Comparison of ENCODE assay signal across 32 cellular contexts in genomic region chr1:183328371-183328770, GRCh38.
DNase-seq lines count a peak whose midpoint lies in the region; ATAC-seq, FAIRE-seq and TF ChIP-seq lines count a peak whose summit lies in the region.
"Had no signal": no experiment of that assay in that cellular context is flagged by ENCODE, and none has a peak within 500 bp of the region (broad histone marks: within the 10 kb centered on the region; RNA-seq: fewer than 3 reads in every experiment).

No MANE protein-coding gene starts in this region.

- H2AFZ ChIP-seq in HepG2 (ENCODE audit: low read length): no peak overlapping the region

- H3K36me3 ChIP-seq in mesendoderm (ENCODE audit: control insufficient read depth, insufficient read depth, low read length) (no peaks in the 10 kb centered on the region), thoracic aorta (no peaks in the 10 kb centered on the region), HepG2 (replicated peaks in 1 of 2; ENCODE audit: control insufficient read depth in 1 of 2, insufficient read depth in 2 of 2, low read length in 2 of 2) (no peaks in the 10 kb centered on the region)
- H3K36me3 ChIP-seq: adrenal gland, BE2C, prostate gland had no signal

- H3K27ac ChIP-seq in cingulate gyrus (ENCODE audit: low read depth, low read length): peak overlapping the region; percentile 33
- no peak overlapping the region for H3K27ac ChIP-seq in mesendoderm (ENCODE audit: low read depth, low read length)
- peak overlapping the region; percentile 14 to 66 for H3K27ac ChIP-seq in thoracic aorta
- no peak overlapping the region for H3K27ac ChIP-seq in HepG2 (ENCODE audit: extremely low read length, insufficient read depth, low read length)
- H3K27ac ChIP-seq: prostate gland, testis had no signal

- TF ChIP-seq EP300 in HepG2 (IDR thresholded peaks at IDR 0.05; ENCODE audit: low read depth in 2 of 2, low read length in 2 of 2) (no peak), HepG2 (CRISPR knock-in tag; IDR thresholded peaks at IDR 0.05; ENCODE audit: borderline replicate concordance) (no peak)

- BruUV-seq in HepG2 (replicated peaks; lab: Mats Ljungman, UMichigan): no TSS peak

- POLR2A ChIA-PET in HepG2 (lab: Yijun Ruan, JAX): no interaction called here

- H2BK5ac ChIP-seq in mesendoderm (ENCODE audit: low read length): no peak overlapping the region

- H4K20me1 ChIP-seq in HepG2 (ENCODE audit: insufficient read depth, low read length): no peaks in the 10 kb centered on the region

- TF ChIP-seq RAD21 in HepG2 (CRISPR knock-in tag; IDR thresholded peaks at IDR 0.05): no peak

- no peak overlapping the region for H3K23ac ChIP-seq in mesendoderm (ENCODE audit: low read length)

- no peaks in the 10 kb centered on the region for H3K79me2 ChIP-seq in mesendoderm (ENCODE audit: control insufficient read depth, insufficient read depth, low read length)
- H3K79me2 ChIP-seq in HepG2 (ENCODE audit: insufficient read depth, low read length): no peaks in the 10 kb centered on the region

- in situ Hi-C loops in HepG2 (cut with HindIII; ENCODE audit: extremely low pct_ligation_motif_present, low pct_unique_long_range_greater_than_20kb): no loop called here

- peak overlapping the region; percentile 66 for H3K56ac ChIP-seq in mesendoderm (ENCODE audit: low read length)

- peaks cover 11% of the 10 kb centered on the region for H3K4me1 ChIP-seq in mesendoderm (ENCODE audit: control insufficient read depth, low read depth, low read length)
- H3K4me1 ChIP-seq in thoracic aorta (ENCODE audit: control insufficient read depth in 1 of 2, low read depth in 2 of 2): peaks cover 4 to 17% of the 10 kb centered on the region in 2 donors
- H3K4me1 ChIP-seq in HepG2 (ENCODE audit: insufficient read depth, low read length): no peaks in the 10 kb centered on the region
- H3K4me1 ChIP-seq: prostate gland had no signal

- no peak overlapping the region for H3K18ac ChIP-seq in mesendoderm (ENCODE audit: low read length)

- H3K9ac ChIP-seq in mesendoderm (ENCODE audit: low read length): no peak overlapping the region
- H3K9ac ChIP-seq in HepG2 (ENCODE audit: insufficient read depth, low read depth, low read length): no peak overlapping the region

- H3K9me3 ChIP-seq in thoracic aorta (no peaks in the 10 kb centered on the region), HepG2 (ENCODE audit: low read length) (no peaks in the 10 kb centered on the region)
- H3K9me3 ChIP-seq: adrenal gland, BE2C, prostate gland, testis had no signal

- no CpG with 5 or more reads among the region's 1 CpG for WGBS in mesendoderm (ENCODE audit: extremely low coverage, insufficient coverage, low lambda C conversion rate)
- 58% methylated on average over 1 of the region's 1 CpG for WGBS in HepG2 (ENCODE audit: low lambda C conversion rate)

- H3K79me1 ChIP-seq in mesendoderm (ENCODE audit: low read length): no peaks in the 10 kb centered on the region

- peak overlapping the region; percentile 34 for H2AK5ac ChIP-seq in mesendoderm (ENCODE audit: low read length)

- intact Hi-C loops in HepG2 (cut with micrococcal nuclease; ENCODE audit: unreplicated experiment): no loop called here

- CTCF ChIA-PET in HepG2 (lab: Yijun Ruan, JAX; ENCODE audit: low intra/inter-chr PET ratio, low total read pairs): no interaction called here

- H3K4me2 ChIP-seq in mesendoderm (ENCODE audit: low read length) (no peak overlapping the region), HepG2 (ENCODE audit: low read depth, low read length) (no peak overlapping the region)

- no peak overlapping the region for H2BK120ac ChIP-seq in mesendoderm (ENCODE audit: low read depth, low read length)

- H3K4ac ChIP-seq in mesendoderm (ENCODE audit: low read depth, low read length): no peak overlapping the region

- DNase-seq in ELR (ENCODE audit: low read depth) (peak; percentile 15), mesendoderm (no peak), thoracic aorta (ENCODE audit: low spot score) (no peak), MV-4-11 (lab: John Stamatoyannopoulos, UW) (no peak), HepG2 (ENCODE audit: low spot score) (no peak)
- DNase-seq in activated CD4-positive, alpha-beta T cell treated with anti-CD3 and anti-CD28 coated beads, Interleukin-2, amount 50 U/mL, for 48 hours: no peak
- DNase-seq: ACHN; activated CD4-positive, alpha-beta memory T cell treated with anti-CD3 and anti-CD28 coated beads, Interleukin-2, amount 10 ng/mL, durations not matched to agents 7 days and 5 days; activated CD4-positive, CD25-positive, alpha-beta regulatory T cell treated with anti-CD3 and anti-CD28 coated beads, Interleukin-2, amount 50 U/mL, for 72 hours; activated CD8-positive, alpha-beta memory T cell treated with anti-CD3 and anti-CD28 coated beads, Interleukin-2, amount 50 U/mL, for 4 hours; activated naive CD4-positive, alpha-beta T cell treated with anti-CD3 and anti-CD28 coated beads for 36 hours; BE2C; CD8-positive, alpha-beta T cell; DMS 273 treated with DMSO at 0.1 percent for 48 hours; effector memory CD8-positive, alpha-beta T cell; erythroblast; midbrain; naive thymus-derived CD4-positive, alpha-beta T cell; NCI-H1417 treated with DMSO at 0.1 percent for 48 hours; NCI-H2081; NCI-H524 treated with DMSO at 0.1 percent for 48 hours; NK-92 treated with Interleukin-12 subunit alpha and Interleukin-12 subunit beta, amount 100 ng/mL, for 24 hours; SHP77 treated with DMSO at 0.1 percent for 48 hours; stimulated activated naive B cell treated with anti-CD40 and anti-IgM and Interleukin-4, amounts not matched to agents 10 μg/mL and 1 μg/mL and 100 μg/mL, for 72 hours; testis had no signal

- no peak for ATAC-seq in thoracic aorta (ENCODE audit: insufficient number of reproducible peaks, low FRiP score, low read depth)
- no peak for ATAC-seq in HG02938 (IDR thresholded peaks at IDR 0.05; ENCODE audit: unreplicated experiment)
- no peak for ATAC-seq in HepG2
- ATAC-seq: CD8-positive, alpha-beta T cell; effector memory CD8-positive, alpha-beta T cell; naive thymus-derived CD4-positive, alpha-beta T cell; stimulated activated naive B cell treated with anti-CD40 and anti-IgM and Interleukin-4, amounts not matched to agents 10 μg/mL and 1 μg/mL and 100 μg/mL, for 72 hours had no signal

- H4K5ac ChIP-seq in mesendoderm (ENCODE audit: low read length): no peak overlapping the region

- no peak for TF ChIP-seq POLR2A in HepG2 (IDR thresholded peaks at IDR 0.05; ENCODE audit: insufficient read depth in 1 of 2, low read depth in 2 of 2, low read length in 2 of 2)

- H2BK15ac ChIP-seq in mesendoderm (replicated peaks; ENCODE audit: low read depth): no peak overlapping the region

- H3K4me3 ChIP-seq in mesendoderm (ENCODE audit: low read length): no peak overlapping the region
- H3K4me3 ChIP-seq in thoracic aorta: no peak overlapping the region
- H3K4me3 ChIP-seq in HepG2 (replicated peaks in 1 of 3; ENCODE audit: insufficient read depth in 1 of 3, low read depth in 2 of 3, low read length in 3 of 3): no peak overlapping the region
- H3K4me3 ChIP-seq: adrenal gland, prostate gland, testis had no signal

- no peak overlapping the region for H4K8ac ChIP-seq in mesendoderm (ENCODE audit: low read depth, low read length)

- H3K27me3 ChIP-seq in mesendoderm (ENCODE audit: insufficient read depth, low read length, poor library complexity) (no peaks in the 10 kb centered on the region), thoracic aorta (replicated peaks; ENCODE audit: insufficient read depth) (no peaks in the 10 kb centered on the region), HepG2 (ENCODE audit: control insufficient read depth in 1 of 2, insufficient read depth in 2 of 2, low read length in 2 of 2) (peaks cover 0 to 30% of the 10 kb centered on the region in 2 experiments; a peak in 2 of 5 replicates)
- H3K27me3 ChIP-seq: adrenal gland, BE2C, testis had no signal

- FAIRE-seq in HepG2 (lab: Jason Lieb, UNC): no peak
- FAIRE-seq: GM12891, H54, keratinocyte had no signal

- TF ChIP-seq CTCF in thoracic aorta (IDR thresholded peaks at IDR 0.05) (no peak), HepG2 (CRISPR knock-in tag; IDR thresholded peaks at IDR 0.05) (no peak)

TF ChIP-seq in HepG2, 621 proteins besides CTCF, POLR2A, EP300 and RAD21 (continues in another document):
- TF ChIP-seq TAF15 (IDR thresholded peaks at IDR 0.05; ENCODE audit: low read depth, low read length, poor library complexity, severe bottlenecking): no peak
- no peak for TF ChIP-seq EED (CRISPR knock-in tag; IDR thresholded peaks at IDR 0.05)
- no peak for TF ChIP-seq ZNF496 (CRISPR knock-in tag; IDR thresholded peaks at IDR 0.05; ENCODE audit: insufficient replicate concordance)
- no peak for TF ChIP-seq ZNF749 (CRISPR knock-in tag; IDR thresholded peaks at IDR 0.05; ENCODE audit: borderline replicate concordance)
- TF ChIP-seq ASH2L (IDR thresholded peaks at IDR 0.05; ENCODE audit: insufficient read length, low read depth, low read length): no peak
- TF ChIP-seq BCLAF1 (IDR thresholded peaks at IDR 0.05): no peak
- TF ChIP-seq ZSCAN30 (CRISPR knock-in tag; IDR thresholded peaks at IDR 0.05): no peak
- no peak for TF ChIP-seq NBN (conservative IDR thresholded peaks at IDR 0.05)
- TF ChIP-seq SKI (IDR thresholded peaks at IDR 0.05; ENCODE audit: partially characterized antibody): no peak
- TF ChIP-seq XRCC5 (optimal IDR thresholded peaks at IDR 0.05; ENCODE audit: low read length): no peak
- TF ChIP-seq CHD4 (IDR thresholded peaks at IDR 0.05; ENCODE audit: borderline replicate concordance, low read length): no peak
- no peak for TF ChIP-seq ZNF460 (CRISPR knock-in tag; IDR thresholded peaks at IDR 0.05; ENCODE audit: borderline replicate concordance)
- no peak for TF ChIP-seq ONECUT2 (CRISPR knock-in tag; IDR thresholded peaks at IDR 0.05)
- no peak for TF ChIP-seq SALL2 (CRISPR knock-in tag; IDR thresholded peaks at IDR 0.05)

Comparison
In these comparisons a context has a peak if more than half of its experiments do, and no peak if none do; other contexts are left out.
1. H3K27ac ChIP-seq: peak in cingulate gyrus (single experiment) and thoracic aorta (2 of 2); none in mesendoderm (single experiment) and HepG2 (single experiment).